ENCODE assay signal across 8 cellular contexts in genomic region chrX:37349131-37350033, GRCh38. TPM values are rescaled to one million over a fixed set of nuclear protein-coding genes. Genes with fewer than 3 reads are reported as not detected.
A peak's percentile ranks its signal among the peaks of the same experiment; 100 is the strongest.
DNase-seq lines count a peak whose midpoint lies in the region; ATAC-seq, FAIRE-seq and TF ChIP-seq lines count a peak whose summit lies in the region.

Gene PRRG1 (plus strand): TSS chrX:37349364. CDS start chrX:37406250, 56,886 bp downstream.

- TF ChIP-seq CTCF in epithelial cell of proximal tubule (conservative IDR thresholded peaks at IDR 0.05; ENCODE audit: low read depth, low read length): no peak

- H3K4me3 ChIP-seq in SK-N-MC: peak within 1 kb of the TSS; percentile 77
- H3K4me3 ChIP-seq in epithelial cell of proximal tubule (ENCODE audit: low read depth, low read length): peak within 1 kb of the TSS; percentile 76
- H3K4me3 ChIP-seq in subcutaneous abdominal adipose tissue (ENCODE audit: low read depth in 1 of 5, low read length in 5 of 5): peak within 1 kb of the TSS; percentile 76 to 85 (median 83)

- H3K27me3 ChIP-seq in subcutaneous abdominal adipose tissue (ENCODE audit: control insufficient read depth in 5 of 5, insufficient read depth in 4 of 5, low read length in 5 of 5): peaks cover 0 to 10% (median 0%) of the 10 kb centered on the region in 5 donors

- peaks cover 1% of the 10 kb centered on the region for H3K9me3 Mint-ChIP-seq in memory B cell

- H3K4me3 Mint-ChIP-seq in memory B cell: peak within 1 kb of the TSS; percentile 53

- ATAC-seq in memory B cell (ENCODE audit: low read depth): no peak
- no peak for ATAC-seq in GM18502 (IDR thresholded peaks at IDR 0.05; ENCODE audit: poor library complexity, unreplicated experiment)

- H3K27me3 Mint-ChIP-seq in memory B cell: peaks cover 6% of the 10 kb centered on the region

- H3K4me1 ChIP-seq in subcutaneous abdominal adipose tissue (ENCODE audit: control insufficient read depth in 5 of 5, insufficient read depth in 5 of 5, low read length in 5 of 5): peaks cover 0 to 9% (median 3%) of the 10 kb centered on the region in 5 donors

- peak within 1 kb of the TSS; percentile 67 for H3K27ac ChIP-seq in SK-N-MC
- peak within 1 kb of the TSS; percentile 86 for H3K27ac ChIP-seq in subcutaneous abdominal adipose tissue (ENCODE audit: low read depth, low read length)

- DNase-seq in AG20443 (ENCODE audit: low spot score) (peak; percentile 88), HTR-8/SVneo (ENCODE audit: insufficient read length, low spot score) (peak; percentile 51), SK-N-MC (ENCODE audit: low read depth, low spot score) (no peak), epithelial cell of proximal tubule (ENCODE audit: low read depth) (no peak), memory B cell (ENCODE audit: low spot score in 2 of 2) (no peak)
- DNase-seq in activated CD4-positive, CD25-positive, alpha-beta regulatory T cell treated with anti-CD3 and anti-CD28 coated beads, Interleukin-2, amount 50 U/mL, for 72 hours: no peak

- H3K9ac ChIP-seq in SK-N-MC (ENCODE audit: insufficient read length) (peak within 1 kb of the TSS; percentile 78), subcutaneous abdominal adipose tissue (ENCODE audit: low read length in 5 of 5) (peak within 1 kb of the TSS; percentile 58 to 89 (median 70))

- peaks cover 6% of the 10 kb centered on the region for H3K4me1 Mint-ChIP-seq in memory B cell

- no peaks in the 10 kb centered on the region for H3K36me3 Mint-ChIP-seq in memory B cell

- peak; percentile 87 for FAIRE-seq in HTR-8/SVneo (lab: Jason Lieb, UNC)

- H3K9me3 ChIP-seq in SK-N-MC (ENCODE audit: low read depth, low read length): no peaks in the 10 kb centered on the region
- H3K9me3 ChIP-seq in subcutaneous abdominal adipose tissue (ENCODE audit: control insufficient read depth in 5 of 5, low read length in 5 of 5): no peaks in the 10 kb centered on the region

- H3K36me3 ChIP-seq in SK-N-MC (ENCODE audit: insufficient read depth, low read length): no peaks in the 10 kb centered on the region
- no peaks in the 10 kb centered on the region for H3K36me3 ChIP-seq in subcutaneous abdominal adipose tissue (ENCODE audit: control insufficient read depth in 5 of 5, insufficient read depth in 5 of 5, low read length in 5 of 5)

- H3K27ac Mint-ChIP-seq in memory B cell: no peak within 1 kb of the TSS

RNA-seq across cellular contexts. Expression of gene PRRG1, which starts in this region (rescaled TPM):
- 16.0 and 28.1 TPM in 2 replicates for total RNA-seq in epithelial cell of proximal tubule

Comparison
In these comparisons a context has a peak if more than half of its experiments do, and no peak if none do; other contexts are left out.
1. DNase-seq: peak in AG20443 (single experiment) and HTR-8/SVneo (single experiment); none in SK-N-MC (single experiment), epithelial cell of proximal tubule (single experiment), memory B cell (0 of 2) and activated CD4-positive, CD25-positive, alpha-beta regulatory T cell treated with anti-CD3 and anti-CD28 coated beads, Interleukin-2, amount 50 U/mL, for 72 hours (single experiment).
2. Peak in every context shown above with its lines, with median percentiles within 50 percentile points of each other: H3K4me3 ChIP-seq.